9 cellular contexts compared by ENCODE assay signal in the genomic region with DNA sequence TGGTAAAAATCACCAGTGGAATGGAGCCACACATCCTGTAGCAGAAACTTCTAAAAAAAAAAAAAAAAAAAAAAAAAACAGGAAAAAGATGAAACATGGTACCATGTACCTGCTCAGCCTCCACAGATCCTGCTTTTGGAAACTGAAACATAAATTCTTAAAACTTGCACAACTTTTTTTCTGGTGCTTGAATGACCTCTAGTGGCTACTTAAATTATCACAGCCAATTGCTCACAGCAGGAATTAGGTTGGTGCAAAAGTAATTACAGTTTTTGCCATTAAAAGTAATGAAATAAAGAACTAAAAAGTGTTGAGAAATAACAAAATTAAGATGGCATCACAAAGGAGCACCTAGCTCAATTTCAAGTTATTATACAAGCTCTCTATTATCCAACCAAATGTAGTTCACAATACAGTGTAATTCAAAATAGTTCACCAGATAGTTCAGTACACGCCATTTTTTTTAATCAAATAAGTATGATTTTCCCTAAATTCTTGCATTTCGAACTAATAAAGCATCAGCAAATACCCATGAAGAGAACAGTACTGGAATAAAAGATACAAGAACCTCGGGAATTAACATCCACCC.
DNase-seq lines count a peak whose midpoint lies in the region; ATAC-seq, FAIRE-seq and TF ChIP-seq lines count a peak whose summit lies in the region.
"Had no signal": no experiment of that assay in that cellular context is flagged by ENCODE, and none has a peak within 500 bp of the region (broad histone marks: within the 10 kb centered on the region; RNA-seq: fewer than 3 reads in every experiment).

No MANE protein-coding gene starts in this region.

- H3K4me1 ChIP-seq in Loucy (ENCODE audit: insufficient read depth, low read length, poor library complexity, severe bottlenecking) = no peaks in the 10 kb centered on the region
- no peaks in the 10 kb centered on the region for H3K4me1 ChIP-seq in keratinocyte (ENCODE audit: control insufficient read depth, extremely low read depth, insufficient read depth, low read length)

- no peak overlapping the region for H3K9ac ChIP-seq in Loucy (ENCODE audit: low read depth, low read length, poor library complexity, severe bottlenecking)
- H3K9ac ChIP-seq in keratinocyte (ENCODE audit: control insufficient read depth, extremely low read depth, insufficient read depth, low read length) = no peak overlapping the region

- H3K27ac Mint-ChIP-seq in type B pancreatic cell = no peak overlapping the region
- H3K27ac Mint-ChIP-seq: activated T-cell treated with anti-CD3 and anti-CD28 coated beads, Interleukin-2, amount 50 U/mL, for 72 hours had no signal

- H3K9me1 ChIP-seq in keratinocyte (ENCODE audit: control insufficient read depth, extremely low read depth, insufficient read depth, low read length) = no peaks in the 10 kb centered on the region

- no peaks in the 10 kb centered on the region for H3K27me3 Mint-ChIP-seq in type B pancreatic cell

- H3K9me2 ChIP-seq in Loucy (replicated peaks; ENCODE audit: low read depth, low read length) = no peaks in the 10 kb centered on the region

- H3K27ac ChIP-seq in keratinocyte (ENCODE audit: control insufficient read depth, insufficient read depth, low read length) = no peak overlapping the region

- H3K9me3 Mint-ChIP-seq in type B pancreatic cell = no peaks in the 10 kb centered on the region
- H3K9me3 Mint-ChIP-seq: activated T-cell treated with anti-CD3 and anti-CD28 coated beads, Interleukin-2, amount 50 U/mL, for 72 hours had no signal

- no peaks in the 10 kb centered on the region for H3F3A ChIP-seq in Loucy (ENCODE audit: low read depth)

- H3K4me3 ChIP-seq in Loucy (ENCODE audit: low read length, poor library complexity, severe bottlenecking) (no peak overlapping the region), keratinocyte (ENCODE audit: control insufficient read depth in 2 of 3, extremely low read depth in 1 of 3, insufficient read depth in 2 of 3, low read depth in 1 of 3, low read length in 3 of 3) (no peak overlapping the region)

- no peak overlapping the region for H2AFZ ChIP-seq in Loucy (ENCODE audit: low read length)
- H2AFZ ChIP-seq in keratinocyte (ENCODE audit: control insufficient read depth, low read length) = no peak overlapping the region

- H3K9me3 ChIP-seq in Loucy (ENCODE audit: insufficient read depth, low read depth, low read length) = no peaks in the 10 kb centered on the region
- no peaks in the 10 kb centered on the region for H3K9me3 ChIP-seq in keratinocyte (ENCODE audit: control insufficient read depth, low read depth, low read length)

- no peaks in the 10 kb centered on the region for H3K36me3 Mint-ChIP-seq in type B pancreatic cell

- H3K4me2 ChIP-seq in Loucy (ENCODE audit: low read depth, low read length, poor library complexity, severe bottlenecking) (no peak overlapping the region), keratinocyte (ENCODE audit: control insufficient read depth, extremely low read depth, insufficient read depth, low read depth, low read length) (no peak overlapping the region)

- no peak for ATAC-seq in HG03469 (IDR thresholded peaks at IDR 0.05; ENCODE audit: unreplicated experiment)
- ATAC-seq: activated T-cell treated with anti-CD3 and anti-CD28 coated beads, Interleukin-2, amount 50 U/mL, for 72 hours had no signal

- FAIRE-seq in keratinocyte (lab: Jason Lieb, UNC) = peak; percentile 74

- H3K36me3 ChIP-seq in Loucy (ENCODE audit: insufficient read depth, low read length) = no peaks in the 10 kb centered on the region
- H3K36me3 ChIP-seq in keratinocyte (ENCODE audit: control insufficient read depth in 2 of 2, extremely low read depth in 1 of 2, insufficient read depth in 2 of 2, low read length in 2 of 2) = no peaks in the 10 kb centered on the region

- DNase-seq in NCI-H82 (lab: John Stamatoyannopoulos, UW) = peak; percentile 19
- no peak for DNase-seq in NCI-H82 treated with DMSO at 0.1 percent for 48 hours (lab: John Stamatoyannopoulos, UW; ENCODE audit: unreplicated experiment)
- peak; percentile 48 for DNase-seq in amniotic epithelial cell (ENCODE audit: low read depth)
- DNase-seq in keratinocyte (ENCODE audit: low read depth, low spot score) = no peak
- DNase-seq in type B pancreatic cell (ENCODE audit: extremely low spot score, unreplicated experiment) = no peak
- no peak for DNase-seq in activated CD4-positive, CD25-positive, alpha-beta regulatory T cell (lab: John Stamatoyannopoulos, UW)

- no peaks in the 10 kb centered on the region for H3K79me2 ChIP-seq in Loucy (ENCODE audit: insufficient read depth, low read length)
- no peaks in the 10 kb centered on the region for H3K79me2 ChIP-seq in keratinocyte (ENCODE audit: control insufficient read depth, insufficient read depth, low read length)

- dilution Hi-C loops in keratinocyte (cut with MboI; ENCODE audit: extremely low pct_ligation_motif_present, low sequenced_read_pairs) = no loop called here

- no peak overlapping the region for H3K4me3 Mint-ChIP-seq in type B pancreatic cell
- H3K4me3 Mint-ChIP-seq: activated T-cell treated with anti-CD3 and anti-CD28 coated beads, Interleukin-2, amount 50 U/mL, for 72 hours had no signal

- H4K20me1 ChIP-seq in Loucy (ENCODE audit: insufficient read depth, low read length, poor library complexity, severe bottlenecking) (no peaks in the 10 kb centered on the region), keratinocyte (ENCODE audit: control insufficient read depth, extremely low read depth, insufficient read depth, low read length) (no peaks in the 10 kb centered on the region)

- peak; percentile 77 for TF ChIP-seq CTCF in Loucy (conservative IDR thresholded peaks at IDR 0.05; ENCODE audit: low read length)
- peak in 2 of 3 experiments; percentile 36 to 42 for TF ChIP-seq CTCF in keratinocyte (optimal IDR thresholded peaks at IDR 0.05 in 1 of 3, IDR thresholded peaks at IDR 0.05 in 1 of 3, conservative IDR thresholded peaks at IDR 0.05 in 1 of 3; ENCODE audit: extremely low read depth in 1 of 3, insufficient read depth in 2 of 3, low read length in 3 of 3)
- peak; percentile 85 for TF ChIP-seq CTCF in type B pancreatic cell (conservative IDR thresholded peaks at IDR 0.05)

- H3K27me3 ChIP-seq in Loucy (ENCODE audit: insufficient read depth, low read length, poor library complexity, severe bottlenecking) (no peaks in the 10 kb centered on the region), keratinocyte (ENCODE audit: control insufficient read depth, extremely low read depth, insufficient read depth, low read length) (no peaks in the 10 kb centered on the region)

- H3K4me1 Mint-ChIP-seq in type B pancreatic cell (ENCODE audit: unreplicated experiment) = no peaks in the 10 kb centered on the region

Comparison
In these comparisons a context has a peak if more than half of its experiments do, and no peak if none do; other contexts are left out.
1. DNase-seq: peak in NCI-H82 (single experiment) and amniotic epithelial cell (single experiment); none in NCI-H82 treated with DMSO at 0.1 percent for 48 hours (single experiment), keratinocyte (single experiment), type B pancreatic cell (single experiment) and activated CD4-positive, CD25-positive, alpha-beta regulatory T cell (0 of 4).
2. Peak in every context shown above with its lines, with median percentiles within 50 percentile points of each other: CTCF ChIP-seq.